In the genomic region with DNA sequence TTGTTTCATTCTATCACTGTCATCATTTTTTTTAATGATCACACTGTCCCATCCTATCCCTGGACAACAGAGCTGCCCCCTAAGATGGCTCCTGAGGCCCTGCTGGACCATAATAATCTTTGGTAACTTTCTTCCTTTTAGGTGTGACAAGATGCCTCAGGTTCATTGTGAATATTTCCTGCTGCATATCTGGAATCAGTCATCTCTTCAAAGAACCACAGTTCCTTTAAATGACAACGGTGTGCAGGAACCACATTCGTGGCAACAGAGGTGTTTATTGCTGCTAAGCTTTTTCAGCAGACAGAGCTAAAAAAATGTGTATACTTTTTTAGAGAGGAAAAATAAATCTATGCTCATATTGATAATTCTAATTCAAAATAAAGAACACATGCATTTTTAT, we compare ENCODE assay signal across 1 cellular context.
TF ChIP-seq lines count a peak whose summit lies in the region.

No MANE protein-coding gene starts in this region.

TF ChIP-seq in IMR-90, 13 proteins besides CTCF, POLR2A, EP300 and RAD21:
- no peak for TF ChIP-seq MXI1 (IDR thresholded peaks at IDR 0.05; ENCODE audit: borderline replicate concordance, low read depth, low read length)
- no peak for TF ChIP-seq MAFK (IDR thresholded peaks at IDR 0.05; ENCODE audit: low read depth, low read length)
- no peak for TF ChIP-seq FOS (IDR thresholded peaks at IDR 0.05; ENCODE audit: low read depth, low read length)
- TF ChIP-seq, protein P1, sequence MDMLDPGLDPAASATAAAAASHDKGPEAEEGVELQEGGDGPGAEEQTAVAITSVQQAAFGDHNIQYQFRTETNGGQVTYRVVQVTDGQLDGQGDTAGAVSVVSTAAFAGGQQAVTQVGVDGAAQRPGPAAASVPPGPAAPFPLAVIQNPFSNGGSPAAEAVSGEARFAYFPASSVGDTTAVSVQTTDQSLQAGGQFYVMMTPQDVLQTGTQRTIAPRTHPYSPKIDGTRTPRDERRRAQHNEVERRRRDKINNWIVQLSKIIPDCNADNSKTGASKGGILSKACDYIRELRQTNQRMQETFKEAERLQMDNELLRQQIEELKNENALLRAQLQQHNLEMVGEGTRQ (IDR thresholded peaks at IDR 0.05; ENCODE audit: low read depth, low read length), result no peak
- no peak for TF ChIP-seq NFE2L2 (IDR thresholded peaks at IDR 0.05; ENCODE audit: low read depth, low read length)
- no peak for TF ChIP-seq BHLHE40 (IDR thresholded peaks at IDR 0.05; ENCODE audit: low read depth, low read length)
- TF ChIP-seq, protein P2, sequence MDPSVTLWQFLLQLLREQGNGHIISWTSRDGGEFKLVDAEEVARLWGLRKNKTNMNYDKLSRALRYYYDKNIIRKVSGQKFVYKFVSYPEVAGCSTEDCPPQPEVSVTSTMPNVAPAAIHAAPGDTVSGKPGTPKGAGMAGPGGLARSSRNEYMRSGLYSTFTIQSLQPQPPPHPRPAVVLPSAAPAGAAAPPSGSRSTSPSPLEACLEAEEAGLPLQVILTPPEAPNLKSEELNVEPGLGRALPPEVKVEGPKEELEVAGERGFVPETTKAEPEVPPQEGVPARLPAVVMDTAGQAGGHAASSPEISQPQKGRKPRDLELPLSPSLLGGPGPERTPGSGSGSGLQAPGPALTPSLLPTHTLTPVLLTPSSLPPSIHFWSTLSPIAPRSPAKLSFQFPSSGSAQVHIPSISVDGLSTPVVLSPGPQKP (IDR thresholded peaks at IDR 0.05; ENCODE audit: borderline replicate concordance, low read depth, low read length), result no peak
- TF ChIP-seq RCOR1 (IDR thresholded peaks at IDR 0.05; ENCODE audit: insufficient replicate concordance, low read length), result no peak
- TF ChIP-seq CEBPB (IDR thresholded peaks at IDR 0.05; ENCODE audit: low read depth, low read length), result no peak
- no peak for TF ChIP-seq RFX5 (IDR thresholded peaks at IDR 0.05; ENCODE audit: low read depth, low read length)
- TF ChIP-seq CHD1 (IDR thresholded peaks at IDR 0.05; ENCODE audit: low read depth, low read length), result no peak
- no peak for TF ChIP-seq MAZ (IDR thresholded peaks at IDR 0.05; ENCODE audit: borderline replicate concordance, low read depth, low read length)
- no peak for TF ChIP-seq SMC3 (IDR thresholded peaks at IDR 0.05; ENCODE audit: low read depth, low read length)
